ENCODE assay signal across 12 cellular contexts in the genomic region with DNA sequence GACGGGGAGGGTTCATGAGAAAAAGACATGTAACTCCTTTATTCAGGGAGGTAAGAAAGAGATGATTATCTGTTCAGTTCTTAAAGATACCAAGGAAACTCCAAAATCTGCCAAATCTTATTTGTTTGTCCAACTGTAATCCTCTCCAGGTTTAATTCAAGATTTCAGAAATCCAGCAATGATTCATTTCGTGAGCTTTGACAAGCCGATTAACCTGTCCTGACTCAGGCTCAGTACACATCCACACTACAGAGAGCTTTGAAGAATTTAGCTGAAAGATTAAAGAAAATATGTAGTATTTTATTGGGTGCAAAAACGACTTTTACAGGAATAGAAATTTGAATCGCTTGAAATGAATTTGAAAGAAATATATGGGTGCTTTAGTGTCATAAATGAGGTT. TPM values are rescaled to one million over a fixed set of nuclear protein-coding genes. Genes with fewer than 3 reads are reported as not detected.
A peak's percentile ranks its signal among the peaks of the same experiment; 100 is the strongest.
DNase-seq lines count a peak whose midpoint lies in the region; ATAC-seq, FAIRE-seq and TF ChIP-seq lines count a peak whose summit lies in the region.
"Had no signal": no experiment of that assay in that cellular context is flagged by ENCODE, and none has a peak within 500 bp of the region (broad histone marks: within the 10 kb centered on the region; RNA-seq: fewer than 3 reads in every experiment).

No MANE protein-coding gene starts in this region.

- DNase-seq in A549 (ENCODE audit: low read depth in 1 of 2, low spot score in 1 of 2) (no peak), HT-29 (ENCODE audit: low spot score) (peak; percentile 29), body of pancreas (no peak), NCI-H1417 (lab: John Stamatoyannopoulos, UW) (no peak), transverse colon (no peak)
- DNase-seq: DMS79, gastrocnemius medialis, NCI-H524, spleen had no signal

- H3K27me3 ChIP-seq in body of pancreas, result no peaks in the 10 kb centered on the region
- no peaks in the 10 kb centered on the region for H3K27me3 ChIP-seq in mucosa of rectum (ENCODE audit: control insufficient read depth in 2 of 2, insufficient read depth in 2 of 2, low read length in 2 of 2)
- no peaks in the 10 kb centered on the region for H3K27me3 ChIP-seq in transverse colon
- H3K27me3 ChIP-seq in gastroesophageal sphincter, result no peaks in the 10 kb centered on the region
- H3K27me3 ChIP-seq: gastrocnemius medialis, spleen had no signal

- no peak for FAIRE-seq in A549 (lab: Jason Lieb, UNC)

- H3K27ac ChIP-seq in A549 (no peak overlapping the region), body of pancreas (peak overlapping the region; percentile 2 to 78 (median 12)), mucosa of rectum (ENCODE audit: low read depth in 2 of 2, low read length in 2 of 2) (no peak overlapping the region), transverse colon (peak overlapping the region in 2 of 4 donors; percentile 79 to 85), gastroesophageal sphincter (no peak overlapping the region)

- TF ChIP-seq EP300 in A549 (IDR thresholded peaks at IDR 0.05) (no peak), transverse colon (IDR thresholded peaks at IDR 0.05; ENCODE audit: low read depth) (no peak), gastroesophageal sphincter (IDR thresholded peaks at IDR 0.05) (no peak)

- H3K9ac ChIP-seq in mucosa of rectum (ENCODE audit: low read depth in 1 of 2, low read length in 2 of 2), result peak overlapping the region in 1 of 2 donors; percentile 89

- POLR2A ChIA-PET in A549 (lab: Yijun Ruan, JAX), result no interaction called here

- H3K4me1 ChIP-seq in A549, result peaks cover 13% of the 10 kb centered on the region
- H3K4me1 ChIP-seq in body of pancreas, result peaks cover 48% of the 10 kb centered on the region
- peaks cover 4 to 16% of the 10 kb centered on the region in 2 donors for H3K4me1 ChIP-seq in mucosa of rectum (ENCODE audit: control insufficient read depth in 2 of 2, insufficient read depth in 2 of 2, low read length in 2 of 2)
- H3K4me1 ChIP-seq in transverse colon, result peaks cover 4 to 27% (median 15%) of the 10 kb centered on the region in 4 donors
- peaks cover 0 to 29% (median 8%) of the 10 kb centered on the region in 3 donors for H3K4me1 ChIP-seq in gastroesophageal sphincter

- ATAC-seq in A549, result no peak
- ATAC-seq in body of pancreas, result no peak
- no peak for ATAC-seq in GM18511 (IDR thresholded peaks at IDR 0.05; ENCODE audit: unreplicated experiment)
- no peak for ATAC-seq in gastroesophageal sphincter

- peak overlapping the region; percentile 64; the same call in 2 of the 3 replicates for H3K4me3 ChIP-seq in A549
- H3K4me3 ChIP-seq in body of pancreas, result no peak overlapping the region
- peak overlapping the region; percentile 93 to 94 for H3K4me3 ChIP-seq in mucosa of rectum (ENCODE audit: low read length in 2 of 2)
- H3K4me3 ChIP-seq in transverse colon, result peak overlapping the region in 1 of 4 donors; percentile 90
- peak overlapping the region in 1 of 2 donors; percentile 60 for H3K4me3 ChIP-seq in gastroesophageal sphincter

- H3K9me3 ChIP-seq in A549, result no peaks in the 10 kb centered on the region
- H3K9me3 ChIP-seq in body of pancreas, result no peaks in the 10 kb centered on the region
- H3K9me3 ChIP-seq in mucosa of rectum (ENCODE audit: control insufficient read depth in 2 of 2, low read length in 2 of 2), result no peaks in the 10 kb centered on the region
- H3K9me3 ChIP-seq in transverse colon, result no peaks in the 10 kb centered on the region
- H3K9me3 ChIP-seq in gastroesophageal sphincter, result no peaks in the 10 kb centered on the region
- H3K9me3 ChIP-seq: gastrocnemius medialis, spleen had no signal

- H3K36me3 ChIP-seq in body of pancreas (replicated peaks in 1 of 2; ENCODE audit: insufficient read depth in 1 of 2, low read depth in 2 of 2) (no peaks in the 10 kb centered on the region), mucosa of rectum (ENCODE audit: control insufficient read depth in 2 of 2, insufficient read depth in 2 of 2, low read length in 2 of 2) (no peaks in the 10 kb centered on the region), transverse colon (no peaks in the 10 kb centered on the region), gastroesophageal sphincter (no peaks in the 10 kb centered on the region)
- H3K36me3 ChIP-seq: gastrocnemius medialis, spleen had no signal

- in situ Hi-C loops in transverse colon (cut with MboI; ENCODE audit: low pct_ligation_motif_present in 1 of 4, low pct_unique_long_range_greater_than_20kb in 1 of 4, low sequenced_read_pairs in 3 of 4), result loop anchor here in 1 of 4 donors (25.0 kb wide), 1 partner anchor 1527 kb away; a partner anchor contains a TSS

- WGBS in A549 (ENCODE audit: missing lambda C conversion rate), result 74% methylated on average over 5 of the region's 5 CpGs
- 22 to 32% methylated on average over 5 of the region's 5 CpGs for WGBS in body of pancreas, 2 donors
- WGBS in transverse colon (ENCODE audit: low coverage in 1 of 2), 2 donors, result 71 to 74% methylated on average over 5 of the region's 5 CpGs
- 72 to 78% methylated on average over 4 to 5 of the region's 5 CpGs for WGBS in gastroesophageal sphincter (ENCODE audit: low coverage in 1 of 2), 2 donors

- CTCF ChIA-PET in A549 (lab: Yijun Ruan, JAX), result no interaction called here

- no peak for TF ChIP-seq RAD21 in A549 (conservative IDR thresholded peaks at IDR 0.05 in 1 of 2, IDR thresholded peaks at IDR 0.05 in 1 of 2)

- H3K4me2 ChIP-seq in A549, result peak overlapping the region; percentile 75

- TF ChIP-seq CTCF in A549 (IDR thresholded peaks at IDR 0.05) (no peak), body of pancreas (IDR thresholded peaks at IDR 0.05) (no peak), transverse colon (IDR thresholded peaks at IDR 0.05) (no peak), gastroesophageal sphincter (IDR thresholded peaks at IDR 0.05) (no peak)

- intact Hi-C loops in body of pancreas (cut with DNase I) (no loop called here), transverse colon (cut with DNase I; ENCODE audit: low total_unique reads) (no loop called here)

- TF ChIP-seq POLR2A in A549 (IDR thresholded peaks at IDR 0.05; ENCODE audit: low read length) (no peak), body of pancreas (IDR thresholded peaks at IDR 0.05) (no peak), transverse colon (IDR thresholded peaks at IDR 0.05) (no peak), gastroesophageal sphincter (IDR thresholded peaks at IDR 0.05) (no peak)

TF ChIP-seq in A549, 52 proteins besides CTCF, POLR2A, EP300 and RAD21:
- no peak for TF ChIP-seq MYC (IDR thresholded peaks at IDR 0.05; ENCODE audit: borderline replicate concordance, low read length)
- TF ChIP-seq, protein P1, sequence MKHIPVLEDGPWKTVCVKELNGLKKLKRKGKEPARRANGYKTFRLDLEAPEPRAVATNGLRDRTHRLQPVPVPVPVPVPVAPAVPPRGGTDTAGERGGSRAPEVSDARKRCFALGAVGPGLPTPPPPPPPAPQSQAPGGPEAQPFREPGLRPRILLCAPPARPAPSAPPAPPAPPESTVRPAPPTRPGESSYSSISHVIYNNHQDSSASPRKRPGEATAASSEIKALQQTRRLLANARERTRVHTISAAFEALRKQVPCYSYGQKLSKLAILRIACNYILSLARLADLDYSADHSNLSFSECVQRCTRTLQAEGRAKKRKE (CRISPR knock-in tag; IDR thresholded peaks at IDR 0.05; ENCODE audit: low read depth), result no peak
- no peak for TF ChIP-seq MAZ (IDR thresholded peaks at IDR 0.05; ENCODE audit: borderline replicate concordance, low read depth, low read length)
- no peak for TF ChIP-seq PHF8 (IDR thresholded peaks at IDR 0.05; ENCODE audit: borderline replicate concordance, low read depth)
- no peak for TF ChIP-seq CBX8 (IDR thresholded peaks at IDR 0.05)
- TF ChIP-seq, protein P2, sequence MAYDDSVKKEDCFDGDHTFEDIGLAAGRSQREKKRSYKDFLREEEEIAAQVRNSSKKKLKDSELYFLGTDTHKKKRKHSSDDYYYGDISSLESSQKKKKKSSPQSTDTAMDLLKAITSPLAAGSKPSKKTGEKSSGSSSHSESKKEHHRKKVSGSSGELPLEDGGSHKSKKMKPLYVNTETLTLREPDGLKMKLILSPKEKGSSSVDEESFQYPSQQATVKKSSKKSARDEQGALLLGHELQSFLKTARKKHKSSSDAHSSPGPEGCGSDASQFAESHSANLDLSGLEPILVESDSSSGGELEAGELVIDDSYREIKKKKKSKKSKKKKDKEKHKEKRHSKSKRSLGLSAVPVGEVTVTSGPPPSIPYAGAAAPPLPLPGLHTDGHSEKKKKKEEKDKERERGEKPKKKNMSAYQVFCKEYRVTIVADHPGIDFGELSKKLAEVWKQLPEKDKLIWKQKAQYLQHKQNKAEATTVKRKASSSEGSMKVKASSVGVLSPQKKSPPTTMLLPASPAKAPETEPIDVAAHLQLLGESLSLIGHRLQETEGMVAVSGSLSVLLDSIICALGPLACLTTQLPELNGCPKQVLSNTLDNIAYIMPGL (CRISPR knock-in tag; IDR thresholded peaks at IDR 0.05; ENCODE audit: borderline replicate concordance), result no peak
- TF ChIP-seq, protein P3, sequence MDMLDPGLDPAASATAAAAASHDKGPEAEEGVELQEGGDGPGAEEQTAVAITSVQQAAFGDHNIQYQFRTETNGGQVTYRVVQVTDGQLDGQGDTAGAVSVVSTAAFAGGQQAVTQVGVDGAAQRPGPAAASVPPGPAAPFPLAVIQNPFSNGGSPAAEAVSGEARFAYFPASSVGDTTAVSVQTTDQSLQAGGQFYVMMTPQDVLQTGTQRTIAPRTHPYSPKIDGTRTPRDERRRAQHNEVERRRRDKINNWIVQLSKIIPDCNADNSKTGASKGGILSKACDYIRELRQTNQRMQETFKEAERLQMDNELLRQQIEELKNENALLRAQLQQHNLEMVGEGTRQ (IDR thresholded peaks at IDR 0.05), result no peak
- TF ChIP-seq, protein P4, sequence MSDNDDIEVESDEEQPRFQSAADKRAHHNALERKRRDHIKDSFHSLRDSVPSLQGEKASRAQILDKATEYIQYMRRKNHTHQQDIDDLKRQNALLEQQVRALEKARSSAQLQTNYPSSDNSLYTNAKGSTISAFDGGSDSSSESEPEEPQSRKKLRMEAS (IDR thresholded peaks at IDR 0.05), result no peak
- TF ChIP-seq ESRRA (IDR thresholded peaks at IDR 0.05; ENCODE audit: borderline replicate concordance, low read length), result no peak
- TF ChIP-seq CBX2 (IDR thresholded peaks at IDR 0.05; ENCODE audit: borderline replicate concordance, low read depth), result no peak
- TF ChIP-seq HDAC2 (IDR thresholded peaks at IDR 0.05), result no peak
- no peak for TF ChIP-seq FOSL2 (IDR thresholded peaks at IDR 0.05)
- TF ChIP-seq FOSL2 (CRISPR knock-in tag; IDR thresholded peaks at IDR 0.05), result no peak

RNA-seq across cellular contexts. Expression of a gene that starts 1.1 kb away (rescaled TPM):
- 25.7 and 27.6 TPM in 2 replicates for polyA plus RNA-seq in A549 (2011; rRNA removed)
- 11.8 and 16.0 TPM in 2 replicates for polyA plus RNA-seq in A549 (2012; cell fraction: cytosol; rRNA removed)
- 3.3 and 4.0 TPM in 2 replicates for polyA plus RNA-seq in A549 (2012; cell fraction: nucleus; rRNA removed)
- 19.1 to 22.3 TPM (median 21.6 TPM) in 3 replicates for polyA plus RNA-seq in A549 (2017; fragmentation: RNase III; extraction: RNeasy Plus Mini Kit Qiagen cat#74134 plus additional on column Dnase treatment)
- 3.9 and 4.2 TPM in 2 replicates for polyA minus RNA-seq in A549 (2011; rRNA and poly(A)+ RNA removed)
- total RNA-seq in HT-29 (2014; rRNA removed; shearing (Covaris generic)), result 16.2 and 17.7 TPM in 2 replicates
- 10 to 100 TPM; 15.5 to 22.8 TPM for total RNA-seq in body of pancreas
- 10 to 100 TPM in 3 of 4 donors, 1 to 10 TPM in 1; 1.2 to 30.8 (median 16.2) TPM for total RNA-seq in transverse colon
- total RNA-seq in gastroesophageal sphincter, result 10 to 100 TPM; 28.9 to 39.8 (median 36.7) TPM

Comparison
In these comparisons a context has a peak if more than half of its experiments do, and no peak if none do; other contexts are left out.
1. H3K27ac ChIP-seq: peak in body of pancreas (4 of 4); none in A549 (0 of 2), mucosa of rectum (0 of 2) and gastroesophageal sphincter (0 of 4).
2. H3K4me3 ChIP-seq: peak in A549 (single experiment) and mucosa of rectum (2 of 2); none in body of pancreas (0 of 2).